ENCODE assay signal across 9 cellular contexts in the genomic region with DNA sequence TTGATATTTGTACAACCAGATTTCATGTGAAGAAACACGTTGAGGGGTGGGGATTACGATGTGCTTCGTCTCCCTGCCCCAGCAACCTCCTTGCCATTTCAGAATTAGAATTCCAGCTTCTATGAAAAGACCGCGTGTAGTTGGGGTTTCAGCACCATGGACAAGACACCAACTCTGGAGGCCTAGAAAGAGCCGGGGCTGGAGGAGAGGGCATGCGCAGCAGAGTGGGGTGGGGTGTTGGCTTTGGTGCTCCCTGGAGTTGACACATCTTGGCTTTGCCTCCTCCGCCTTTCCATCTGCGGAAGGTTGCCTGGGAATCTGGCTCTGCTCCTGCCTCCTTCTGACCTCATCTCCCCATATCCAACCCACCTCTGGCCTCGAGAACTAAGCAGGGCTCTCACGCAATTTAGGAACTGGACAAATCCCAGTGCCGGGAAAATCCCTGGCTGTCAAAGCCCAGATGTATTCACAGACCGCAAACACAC. TPM values are rescaled to one million over a fixed set of nuclear protein-coding genes. Genes with fewer than 3 reads are reported as not detected.
DNase-seq lines count a peak whose midpoint lies in the region; ATAC-seq and TF ChIP-seq lines count a peak whose summit lies in the region.
"Had no signal": no experiment of that assay in that cellular context is flagged by ENCODE, and none has a peak within 500 bp of the region (broad histone marks: within the 10 kb centered on the region; RNA-seq: fewer than 3 reads in every experiment).

No MANE protein-coding gene starts in this region.

- H3K27me3 Mint-ChIP-seq in Calu3 (ENCODE audit: unreplicated experiment), result peaks cover 52% of the 10 kb centered on the region

- no peaks in the 10 kb centered on the region for H3K9me3 ChIP-seq in liver (ENCODE audit: control insufficient read depth in 4 of 4, low read length in 3 of 4)

- WGBS in liver, result 31% methylated on average over 13 of the region's 13 CpGs

- no peak overlapping the region for H3K27ac Mint-ChIP-seq in Calu3 (ENCODE audit: unreplicated experiment)
- H3K27ac Mint-ChIP-seq: T-cell had no signal

- CTCF ChIA-PET in Calu3 (lab: Charles Lee), result no interaction called here

- no peaks in the 10 kb centered on the region for H3K4me1 ChIP-seq in liver (ENCODE audit: control insufficient read depth in 4 of 4, insufficient read depth in 4 of 4, low read length in 3 of 4)

- DNase-seq in Calu3, result peak; percentile 27
- DNase-seq in LoVo (ENCODE audit: low spot score), result peak; percentile 37
- DNase-seq in caudate nucleus (lab: John Stamatoyannopoulos, UW), result peak in 38 of 61 donors; percentile 14 to 80 (median 43)
- no peak for DNase-seq in 8988T

- H3K27me3 ChIP-seq in liver (ENCODE audit: control insufficient read depth in 4 of 4, insufficient read depth in 4 of 4, low read length in 3 of 4), result peaks cover 0 to 2% (median 0%) of the 10 kb centered on the region in 4 donors

- no peak overlapping the region for H3K4me3 ChIP-seq in liver (ENCODE audit: low read depth in 1 of 3, low read length in 3 of 3)

- H3K9me3 Mint-ChIP-seq in Calu3 (ENCODE audit: low read depth, unreplicated experiment), result no peaks in the 10 kb centered on the region
- H3K9me3 Mint-ChIP-seq: T-cell had no signal

- H3K27ac ChIP-seq in caudate nucleus (ENCODE audit: low read depth, low read length) (peak overlapping the region; percentile 37), liver (ENCODE audit: low read depth in 1 of 2, low read length in 2 of 2) (no peak overlapping the region)

- intact Hi-C loops in Calu3 (cut with micrococcal nuclease; ENCODE audit: unreplicated experiment), result no loop called here

- TF ChIP-seq CTCF in Calu3 (IDR thresholded peaks at IDR 0.05; ENCODE audit: unreplicated experiment) (no peak), liver (IDR thresholded peaks at IDR 0.05; ENCODE audit: low read depth, low read length, missing input control) (no peak)

- no peak for TF ChIP-seq RAD21 in liver (IDR thresholded peaks at IDR 0.05)

- no peaks in the 10 kb centered on the region for H3K4me1 Mint-ChIP-seq in Calu3 (ENCODE audit: low read depth, unreplicated experiment)

- no peak for ATAC-seq in HG03108 (IDR thresholded peaks at IDR 0.05; ENCODE audit: unreplicated experiment)
- no peak for ATAC-seq in GM21367 (IDR thresholded peaks at IDR 0.05; ENCODE audit: unreplicated experiment)
- no peak for ATAC-seq in HG03378 (IDR thresholded peaks at IDR 0.05; ENCODE audit: unreplicated experiment)
- ATAC-seq: T-cell had no signal

- H3K36me3 Mint-ChIP-seq in Calu3 (ENCODE audit: insufficient read depth, unreplicated experiment), result peaks cover 5% of the 10 kb centered on the region
- H3K36me3 Mint-ChIP-seq: T-cell had no signal

- BruUV-seq in Calu3 (replicated peaks; lab: Mats Ljungman, UMichigan), result no TSS peak

- H3K9ac ChIP-seq in liver (ENCODE audit: low read depth in 1 of 2, low read length in 2 of 2), result no peak overlapping the region

- no peak overlapping the region for H3K4me3 Mint-ChIP-seq in Calu3 (ENCODE audit: low read depth, unreplicated experiment)
- H3K4me3 Mint-ChIP-seq: T-cell had no signal

- H3K36me3 ChIP-seq in liver (ENCODE audit: control insufficient read depth in 4 of 4, insufficient read depth in 3 of 4, low read depth in 1 of 4, low read length in 3 of 4), result no peaks in the 10 kb centered on the region

TF ChIP-seq in liver, 16 proteins besides CTCF, POLR2A, EP300 and RAD21:
- TF ChIP-seq, protein P1, sequence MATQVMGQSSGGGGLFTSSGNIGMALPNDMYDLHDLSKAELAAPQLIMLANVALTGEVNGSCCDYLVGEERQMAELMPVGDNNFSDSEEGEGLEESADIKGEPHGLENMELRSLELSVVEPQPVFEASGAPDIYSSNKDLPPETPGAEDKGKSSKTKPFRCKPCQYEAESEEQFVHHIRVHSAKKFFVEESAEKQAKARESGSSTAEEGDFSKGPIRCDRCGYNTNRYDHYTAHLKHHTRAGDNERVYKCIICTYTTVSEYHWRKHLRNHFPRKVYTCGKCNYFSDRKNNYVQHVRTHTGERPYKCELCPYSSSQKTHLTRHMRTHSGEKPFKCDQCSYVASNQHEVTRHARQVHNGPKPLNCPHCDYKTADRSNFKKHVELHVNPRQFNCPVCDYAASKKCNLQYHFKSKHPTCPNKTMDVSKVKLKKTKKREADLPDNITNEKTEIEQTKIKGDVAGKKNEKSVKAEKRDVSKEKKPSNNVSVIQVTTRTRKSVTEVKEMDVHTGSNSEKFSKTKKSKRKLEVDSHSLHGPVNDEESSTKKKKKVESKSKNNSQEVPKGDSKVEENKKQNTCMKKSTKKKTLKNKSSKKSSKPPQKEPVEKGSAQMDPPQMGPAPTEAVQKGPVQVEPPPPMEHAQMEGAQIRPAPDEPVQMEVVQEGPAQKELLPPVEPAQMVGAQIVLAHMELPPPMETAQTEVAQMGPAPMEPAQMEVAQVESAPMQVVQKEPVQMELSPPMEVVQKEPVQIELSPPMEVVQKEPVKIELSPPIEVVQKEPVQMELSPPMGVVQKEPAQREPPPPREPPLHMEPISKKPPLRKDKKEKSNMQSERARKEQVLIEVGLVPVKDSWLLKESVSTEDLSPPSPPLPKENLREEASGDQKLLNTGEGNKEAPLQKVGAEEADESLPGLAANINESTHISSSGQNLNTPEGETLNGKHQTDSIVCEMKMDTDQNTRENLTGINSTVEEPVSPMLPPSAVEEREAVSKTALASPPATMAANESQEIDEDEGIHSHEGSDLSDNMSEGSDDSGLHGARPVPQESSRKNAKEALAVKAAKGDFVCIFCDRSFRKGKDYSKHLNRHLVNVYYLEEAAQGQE (IDR thresholded peaks at IDR 0.05), result peak; percentile 99
- TF ChIP-seq, protein P2, sequence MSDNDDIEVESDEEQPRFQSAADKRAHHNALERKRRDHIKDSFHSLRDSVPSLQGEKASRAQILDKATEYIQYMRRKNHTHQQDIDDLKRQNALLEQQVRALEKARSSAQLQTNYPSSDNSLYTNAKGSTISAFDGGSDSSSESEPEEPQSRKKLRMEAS (IDR thresholded peaks at IDR 0.05), result no peak
- no peak for TF ChIP-seq JUND (IDR thresholded peaks at IDR 0.05)

RNA-seq across cellular contexts. Expression of a gene that starts 11.8 kb away (rescaled TPM):
- total RNA-seq in Calu3 (2022), result not detected in 2 replicates
- not detected for total RNA-seq in liver
- not detected for polyA plus RNA-seq in liver

RNA-seq across cellular contexts. Expression of a gene that starts 32.4 kb away (rescaled TPM):
- total RNA-seq in Calu3 (2022) (100 and 112 TPM in 2 replicates), liver (1 to 10 TPM; 1.7 to 1.8 TPM)
- 1 to 10 TPM in 1 of 2 donors, under 1 TPM in 1; 0.72 to 4.4 TPM for polyA plus RNA-seq in liver

Comparison
In these comparisons a context has a peak if more than half of its experiments do, and no peak if none do; other contexts are left out.
1. RNA of a gene that starts 32.4 kb away (total RNA-seq): 100 to 112 TPM in Calu3; 1.7 to 1.8 TPM in liver; every median in the first group is over 10 times any median in the second.